In the genomic region with DNA sequence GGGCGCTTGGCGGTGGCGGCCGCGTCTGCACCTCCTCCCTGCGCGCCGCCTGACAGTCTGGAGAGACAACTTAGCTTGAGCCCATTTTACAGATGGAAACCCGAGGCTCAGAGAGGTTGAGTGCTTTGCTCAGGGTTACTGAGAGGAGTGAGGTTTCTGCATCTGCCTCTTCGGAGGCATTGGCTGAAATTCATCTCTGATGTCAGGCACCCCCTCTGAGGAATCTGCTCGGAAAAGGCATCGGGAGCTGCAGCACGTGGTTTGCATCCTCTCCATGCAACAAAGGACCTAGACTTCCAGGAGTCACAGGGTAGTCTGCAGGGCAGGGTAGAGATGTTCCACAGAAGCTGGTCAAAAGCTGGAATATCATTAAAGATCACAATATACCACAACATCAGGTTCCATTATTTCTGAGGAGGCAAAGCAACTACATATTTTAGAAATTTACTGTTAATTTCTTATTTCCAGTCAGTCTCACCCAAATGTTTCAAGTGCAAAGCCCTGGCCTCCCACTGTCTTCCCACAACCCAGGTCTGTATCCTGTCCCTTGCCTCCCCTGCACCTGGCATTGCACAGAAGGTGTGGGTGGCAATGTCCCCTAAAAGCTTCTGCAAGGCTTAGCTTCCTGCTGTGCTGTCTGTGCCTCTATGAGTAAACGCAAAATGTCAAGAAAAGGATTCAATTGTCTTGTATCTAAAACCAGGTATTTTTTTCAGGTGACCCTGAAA, we compare ENCODE assay signal across 9 cellular contexts. TPM values are rescaled to one million over a fixed set of nuclear protein-coding genes. Genes with fewer than 3 reads are reported as not detected.
DNase-seq lines count a peak whose midpoint lies in the region; ATAC-seq and TF ChIP-seq lines count a peak whose summit lies in the region.
"Had no signal": no experiment of that assay in that cellular context is flagged by ENCODE, and none has a peak within 500 bp of the region (broad histone marks: within the 10 kb centered on the region; RNA-seq: fewer than 3 reads in every experiment).

No MANE protein-coding gene starts in this region.

- no peak for ATAC-seq in naive thymus-derived CD4-positive, alpha-beta T cell

- TF ChIP-seq CTCF in choroid plexus epithelial cell (conservative IDR thresholded peaks at IDR 0.05; ENCODE audit: low read depth, low read length) = no peak

- no peaks in the 10 kb centered on the region for H3K79me2 ChIP-seq in ACC112 (ENCODE audit: control insufficient read depth, insufficient read depth, low read length, unreplicated experiment)

- H3K36me3 ChIP-seq in ACC112 (ENCODE audit: insufficient read depth, low read length) (no peaks in the 10 kb centered on the region), HUES64 (ENCODE audit: insufficient read depth, low read length) (no peaks in the 10 kb centered on the region)
- no peaks in the 10 kb centered on the region for H3K36me3 ChIP-seq in naive thymus-derived CD4-positive, alpha-beta T cell (ENCODE audit: control insufficient read depth in 2 of 3, insufficient read depth in 3 of 3, low read length in 3 of 3)

- 79% methylated on average over 6 of the region's 14 CpGs for WGBS in HUES64

- no peaks in the 10 kb centered on the region for H3K9me3 ChIP-seq in HUES64 (ENCODE audit: insufficient read depth, low read depth, low read length)
- H3K9me3 ChIP-seq in naive thymus-derived CD4-positive, alpha-beta T cell (ENCODE audit: control insufficient read depth in 2 of 3, low read length in 3 of 3) = no peaks in the 10 kb centered on the region

- H3K27me3 Mint-ChIP-seq in naive thymus-derived CD4-positive, alpha-beta T cell = peaks cover 0 to 35% (median 0%) of the 10 kb centered on the region in 5 donors

- peak overlapping the region in 6 of 9 donors; percentile 52 to 92 (median 86) for H3K27ac Mint-ChIP-seq in naive thymus-derived CD4-positive, alpha-beta T cell

- CTCF ChIA-PET in naive thymus-derived CD4-positive, alpha-beta T cell (lab: Charles Lee) = no interaction called here

- H3K9ac ChIP-seq in HUES64 (ENCODE audit: low read depth, low read length) = no peak overlapping the region

- intact Hi-C loops in naive thymus-derived CD4-positive, alpha-beta T cell (cut with micrococcal nuclease) = no loop called here

- H3K4me3 ChIP-seq in ACC112 (ENCODE audit: low read depth, low read length) = peak overlapping the region; percentile 62
- H3K4me3 ChIP-seq in HUES64 (ENCODE audit: low read length) = peak overlapping the region; percentile 63; the same call in 1 of the 2 replicates
- H3K4me3 ChIP-seq in choroid plexus epithelial cell (ENCODE audit: low read depth, low read length) = peak overlapping the region; percentile 62
- no peak overlapping the region for H3K4me3 ChIP-seq in naive thymus-derived CD4-positive, alpha-beta T cell (ENCODE audit: low read length)

- no peak overlapping the region for H3K27ac ChIP-seq in ACC112 (ENCODE audit: low read depth, low read length)
- H3K27ac ChIP-seq in HUES64 (ENCODE audit: low read depth, low read length) = no peak overlapping the region
- H3K27ac ChIP-seq in naive thymus-derived CD4-positive, alpha-beta T cell (ENCODE audit: low read depth, low read length) = no peak overlapping the region

- H3K9me3 Mint-ChIP-seq in naive thymus-derived CD4-positive, alpha-beta T cell = no peaks in the 10 kb centered on the region

- H2AFZ ChIP-seq in ACC112 (ENCODE audit: low read length, unreplicated experiment) = no peak overlapping the region

- peak overlapping the region in 9 of 10 donors; percentile 85 to 99 (median 94) for H3K4me3 Mint-ChIP-seq in naive thymus-derived CD4-positive, alpha-beta T cell

- peaks cover 25% of the 10 kb centered on the region for H3K27me3 ChIP-seq in ACC112 (ENCODE audit: insufficient read depth, low read length)
- peaks cover 77% of the 10 kb centered on the region for H3K27me3 ChIP-seq in HUES64 (ENCODE audit: insufficient read depth, low read length)
- H3K27me3 ChIP-seq in naive thymus-derived CD4-positive, alpha-beta T cell (ENCODE audit: control insufficient read depth in 2 of 2, insufficient read depth in 2 of 2, low read length in 2 of 2) = no peaks in the 10 kb centered on the region

- H3K4me1 ChIP-seq in ACC112 (ENCODE audit: control insufficient read depth, insufficient read depth, low read length, unreplicated experiment) (no peaks in the 10 kb centered on the region), HUES64 (ENCODE audit: insufficient read depth, low read length) (no peaks in the 10 kb centered on the region)
- peaks cover 0 to 4% of the 10 kb centered on the region in 2 donors for H3K4me1 ChIP-seq in naive thymus-derived CD4-positive, alpha-beta T cell (ENCODE audit: control insufficient read depth in 2 of 2, insufficient read depth in 2 of 2, low read length in 2 of 2)

- no peaks in the 10 kb centered on the region for H3K36me3 Mint-ChIP-seq in naive thymus-derived CD4-positive, alpha-beta T cell

- peaks cover 13 to 35% (median 19%) of the 10 kb centered on the region in 7 donors for H3K4me1 Mint-ChIP-seq in naive thymus-derived CD4-positive, alpha-beta T cell

- POLR2A ChIA-PET in naive thymus-derived CD4-positive, alpha-beta T cell (lab: Charles Lee) = interaction anchor here (0.5 to 3.8 kb wide), 4 partner anchors 13 to 200 kb away, joined by 5 to 33 read pairs (median 5); no protein-coding TSS in a partner anchor

- no peak for DNase-seq in choroid plexus epithelial cell (ENCODE audit: low read depth)
- DNase-seq in naive thymus-derived CD4-positive, alpha-beta T cell = peak in 1 of 9 donors; percentile 19
- DNase-seq in UCSD-AML1 (lab: John Stamatoyannopoulos, UW; ENCODE audit: unreplicated experiment) = no peak
- DNase-seq in NAMALWA (ENCODE audit: low spot score) = no peak
- no peak for DNase-seq in AG20443 (ENCODE audit: low spot score)
- no peak for DNase-seq in NK-92 treated with Interleukin-12 subunit alpha and Interleukin-12 subunit beta, amount 100 ng/mL, for 24 hours (lab: John Stamatoyannopoulos, UW)

RNA-seq across cellular contexts. Expression of gene ANTXRL, which starts 3.4 kb away (rescaled TPM):
- polyA plus RNA-seq in HUES64 (2013, experiment 1 of 2) = not detected
- polyA plus RNA-seq in HUES64 (2013, experiment 2 of 2) = not detected
- total RNA-seq in naive thymus-derived CD4-positive, alpha-beta T cell = under 1 TPM in 1 of 5 experiments, not detected in 4; 0.97 TPM
- polyA plus RNA-seq in naive thymus-derived CD4-positive, alpha-beta T cell = not detected
- total RNA-seq: activated CD8-positive, alpha-beta memory T cell treated with anti-CD3 and anti-CD28 coated beads for 36 hours had no signal
